Comparison of ENCODE assay signal across 9 cellular contexts in the genomic region with DNA sequence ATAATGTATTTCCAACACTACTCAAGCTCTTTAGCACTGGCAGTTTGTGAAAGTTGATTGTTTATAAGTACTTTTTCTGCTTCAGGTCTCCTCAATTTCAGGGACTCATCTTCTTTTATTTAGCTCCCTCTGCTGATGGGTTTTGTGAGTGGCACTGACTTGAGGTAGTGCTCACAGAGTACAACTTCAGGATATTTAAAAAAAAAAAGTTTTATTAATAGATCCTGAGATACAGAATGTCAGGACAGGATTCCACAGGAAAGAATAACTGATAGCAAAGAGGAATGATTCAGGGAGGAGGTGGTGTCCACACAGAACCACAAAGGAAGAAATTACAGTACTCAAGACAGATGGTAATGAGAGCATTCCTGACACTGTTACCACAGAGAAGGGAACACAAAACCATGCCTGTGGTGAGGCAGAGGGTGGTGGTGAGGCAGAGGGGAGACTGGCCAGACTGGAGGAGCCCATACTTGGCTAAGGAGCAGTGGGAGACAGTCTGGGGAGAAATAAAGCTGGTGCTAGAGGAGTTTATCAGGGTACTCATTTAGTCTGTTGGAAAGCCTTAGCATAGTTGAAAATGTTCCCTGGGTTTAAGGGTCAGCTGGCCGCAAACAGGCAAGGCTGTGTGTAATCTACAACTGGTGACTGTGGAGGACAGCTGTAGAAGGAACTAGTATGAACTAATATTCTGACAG.
DNase-seq lines count a peak whose midpoint lies in the region; ATAC-seq and TF ChIP-seq lines count a peak whose summit lies in the region.
"Had no signal": no experiment of that assay in that cellular context is flagged by ENCODE, and none has a peak within 500 bp of the region (broad histone marks: within the 10 kb centered on the region; RNA-seq: fewer than 3 reads in every experiment).

No MANE protein-coding gene starts in this region.

- no TSS peak for BruUV-seq in Calu3 (replicated peaks; lab: Mats Ljungman, UMichigan)

- H3K27me3 ChIP-seq in right atrium auricular region: no peaks in the 10 kb centered on the region

- peak overlapping the region; percentile 61 to 62 for H3K27ac ChIP-seq in right atrium auricular region

- CTCF ChIA-PET in Calu3 (lab: Charles Lee): interaction anchor here (0.5 to 1.8 kb wide), 14 partner anchors 9 to 225 kb away, joined by 3 to 15 read pairs (median 4); partner anchors contain the start of gene NME1

- H3K4me1 ChIP-seq in right atrium auricular region: peaks cover 0 to 22% of the 10 kb centered on the region in 2 donors

- DNase-seq in Calu3 (peak; percentile 60), NCI-H446 treated with DMSO at 0.1 percent for 48 hours (lab: John Stamatoyannopoulos, UW) (peak; percentile 29), astrocyte of the spinal cord (ENCODE audit: low read depth, low spot score) (peak; percentile 96), right atrium auricular region (ENCODE audit: low spot score) (no peak), sciatic nerve (ENCODE audit: low spot score) (no peak), NK-92 (lab: John Stamatoyannopoulos, UW; ENCODE audit: unreplicated experiment) (no peak)
- DNase-seq in activated effector memory CD4-positive, alpha-beta T cell treated with Interleukin-2 at 50 U/mL for 16 hours: no peak

- in situ Hi-C loops in astrocyte of the spinal cord (cut with HindIII; ENCODE audit: low sequenced_read_pairs): no loop called here

- no peaks in the 10 kb centered on the region for H3K9me3 Mint-ChIP-seq in Calu3 (ENCODE audit: low read depth, unreplicated experiment)
- H3K9me3 Mint-ChIP-seq: activated naive CD4-positive, alpha-beta T cell treated with anti-CD3 and anti-CD28 coated beads, Interleukin-2, amount 50 U/mL, for 24 hours had no signal

- H3K4me1 Mint-ChIP-seq in Calu3 (ENCODE audit: low read depth, unreplicated experiment): peaks cover 27% of the 10 kb centered on the region

- TF ChIP-seq CTCF in Calu3 (IDR thresholded peaks at IDR 0.05; ENCODE audit: unreplicated experiment) (peak; percentile 65), astrocyte of the spinal cord (IDR thresholded peaks at IDR 0.05; ENCODE audit: low read depth, low read length) (peak; percentile 66), right atrium auricular region (IDR thresholded peaks at IDR 0.05) (peak; percentile 47 to 72)

- H3K4me3 ChIP-seq in astrocyte of the spinal cord (ENCODE audit: low read depth, low read length) (no peak overlapping the region), right atrium auricular region (no peak overlapping the region)

- H3K9me3 ChIP-seq in right atrium auricular region: no peaks in the 10 kb centered on the region

- no peaks in the 10 kb centered on the region for H3K27me3 Mint-ChIP-seq in Calu3 (ENCODE audit: unreplicated experiment)
- H3K27me3 Mint-ChIP-seq: activated naive CD4-positive, alpha-beta T cell treated with anti-CD3 and anti-CD28 coated beads, Interleukin-2, amount 50 U/mL, for 24 hours had no signal

- H3K36me3 ChIP-seq in right atrium auricular region: no peaks in the 10 kb centered on the region

- peak overlapping the region; percentile 48 for H3K27ac Mint-ChIP-seq in Calu3 (ENCODE audit: unreplicated experiment)
- H3K27ac Mint-ChIP-seq: activated naive CD4-positive, alpha-beta T cell treated with anti-CD3 and anti-CD28 coated beads, Interleukin-2, amount 50 U/mL, for 24 hours had no signal

- H3K36me3 Mint-ChIP-seq in Calu3 (ENCODE audit: insufficient read depth, unreplicated experiment): peaks cover 4% of the 10 kb centered on the region

- peak; percentile 51 for ATAC-seq in GM19351 (IDR thresholded peaks at IDR 0.05; ENCODE audit: unreplicated experiment)
- peak; percentile 89 for ATAC-seq in sciatic nerve

- intact Hi-C loops in Calu3 (cut with micrococcal nuclease; ENCODE audit: unreplicated experiment): loop anchor here (1.0 to 10.0 kb wide), 3 partner anchors 35 to 98 kb away; partner anchors contain the start of gene NME1
- intact Hi-C loops in sciatic nerve (cut with DNase I): no loop called here

- no peak overlapping the region for H3K4me3 Mint-ChIP-seq in Calu3 (ENCODE audit: low read depth, unreplicated experiment)
- H3K4me3 Mint-ChIP-seq: activated naive CD4-positive, alpha-beta T cell treated with anti-CD3 and anti-CD28 coated beads, Interleukin-2, amount 50 U/mL, for 24 hours had no signal

Comparison
In these comparisons a context has a peak if more than half of its experiments do, and no peak if none do; other contexts are left out.
1. DNase-seq: peak in Calu3 (single experiment), NCI-H446 treated with DMSO at 0.1 percent for 48 hours (single experiment) and astrocyte of the spinal cord (single experiment); none in right atrium auricular region (single experiment), sciatic nerve (single experiment), NK-92 (single experiment) and activated effector memory CD4-positive, alpha-beta T cell treated with Interleukin-2 at 50 U/mL for 16 hours (single experiment).
2. Peak in every context shown above with its lines, with median percentiles within 50 percentile points of each other: CTCF ChIP-seq.